In genomic region chr17:28953444-28954118, GRCh38 we compare ENCODE assay signal across 2 cellular contexts.
TF ChIP-seq lines count a peak whose summit lies in the region.

No MANE protein-coding gene starts in this region.

TF ChIP-seq in GM23338, 12 proteins besides CTCF, POLR2A, EP300 and RAD21:
- TF ChIP-seq NANOG (IDR thresholded peaks at IDR 0.05; ENCODE audit: borderline replicate concordance) (no peak), EZH2phosphoT487 (IDR thresholded peaks at IDR 0.05; ENCODE audit: unreplicated experiment) (no peak), ZNF114 (CRISPR knock-in tag; IDR thresholded peaks at IDR 0.05) (no peak), STAT1 (IDR thresholded peaks at IDR 0.05; ENCODE audit: unreplicated experiment) (no peak), CREB1 (CRISPR knock-in tag; IDR thresholded peaks at IDR 0.05; ENCODE audit: low read depth) (peak; percentile 24; the same call in 1 of the 2 replicates), EZH2 (IDR thresholded peaks at IDR 0.05; ENCODE audit: low read depth, unreplicated experiment) (no peak), POLR2AphosphoS5 (IDR thresholded peaks at IDR 0.05; ENCODE audit: low read depth) (no peak)
- TF ChIP-seq, protein P1, sequence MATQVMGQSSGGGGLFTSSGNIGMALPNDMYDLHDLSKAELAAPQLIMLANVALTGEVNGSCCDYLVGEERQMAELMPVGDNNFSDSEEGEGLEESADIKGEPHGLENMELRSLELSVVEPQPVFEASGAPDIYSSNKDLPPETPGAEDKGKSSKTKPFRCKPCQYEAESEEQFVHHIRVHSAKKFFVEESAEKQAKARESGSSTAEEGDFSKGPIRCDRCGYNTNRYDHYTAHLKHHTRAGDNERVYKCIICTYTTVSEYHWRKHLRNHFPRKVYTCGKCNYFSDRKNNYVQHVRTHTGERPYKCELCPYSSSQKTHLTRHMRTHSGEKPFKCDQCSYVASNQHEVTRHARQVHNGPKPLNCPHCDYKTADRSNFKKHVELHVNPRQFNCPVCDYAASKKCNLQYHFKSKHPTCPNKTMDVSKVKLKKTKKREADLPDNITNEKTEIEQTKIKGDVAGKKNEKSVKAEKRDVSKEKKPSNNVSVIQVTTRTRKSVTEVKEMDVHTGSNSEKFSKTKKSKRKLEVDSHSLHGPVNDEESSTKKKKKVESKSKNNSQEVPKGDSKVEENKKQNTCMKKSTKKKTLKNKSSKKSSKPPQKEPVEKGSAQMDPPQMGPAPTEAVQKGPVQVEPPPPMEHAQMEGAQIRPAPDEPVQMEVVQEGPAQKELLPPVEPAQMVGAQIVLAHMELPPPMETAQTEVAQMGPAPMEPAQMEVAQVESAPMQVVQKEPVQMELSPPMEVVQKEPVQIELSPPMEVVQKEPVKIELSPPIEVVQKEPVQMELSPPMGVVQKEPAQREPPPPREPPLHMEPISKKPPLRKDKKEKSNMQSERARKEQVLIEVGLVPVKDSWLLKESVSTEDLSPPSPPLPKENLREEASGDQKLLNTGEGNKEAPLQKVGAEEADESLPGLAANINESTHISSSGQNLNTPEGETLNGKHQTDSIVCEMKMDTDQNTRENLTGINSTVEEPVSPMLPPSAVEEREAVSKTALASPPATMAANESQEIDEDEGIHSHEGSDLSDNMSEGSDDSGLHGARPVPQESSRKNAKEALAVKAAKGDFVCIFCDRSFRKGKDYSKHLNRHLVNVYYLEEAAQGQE (IDR thresholded peaks at IDR 0.05; ENCODE audit: unreplicated experiment), result peak; percentile 96

TF ChIP-seq in K562, 482 proteins besides CTCF, POLR2A, EP300 and RAD21:
- TF ChIP-seq, protein P2, sequence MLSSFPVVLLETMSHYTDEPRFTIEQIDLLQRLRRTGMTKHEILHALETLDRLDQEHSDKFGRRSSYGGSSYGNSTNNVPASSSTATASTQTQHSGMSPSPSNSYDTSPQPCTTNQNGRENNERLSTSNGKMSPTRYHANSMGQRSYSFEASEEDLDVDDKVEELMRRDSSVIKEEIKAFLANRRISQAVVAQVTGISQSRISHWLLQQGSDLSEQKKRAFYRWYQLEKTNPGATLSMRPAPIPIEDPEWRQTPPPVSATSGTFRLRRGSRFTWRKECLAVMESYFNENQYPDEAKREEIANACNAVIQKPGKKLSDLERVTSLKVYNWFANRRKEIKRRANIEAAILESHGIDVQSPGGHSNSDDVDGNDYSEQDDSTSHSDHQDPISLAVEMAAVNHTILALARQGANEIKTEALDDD (IDR thresholded peaks at IDR 0.05), result no peak
- TF ChIP-seq ZBTB7A (IDR thresholded peaks at IDR 0.05; ENCODE audit: borderline replicate concordance, control insufficient read depth, low read depth, low read length) (peak; percentile 92), SMC3 (conservative IDR thresholded peaks at IDR 0.05; ENCODE audit: insufficient read depth, low read depth, low read length) (peak; percentile 32; the same call in 1 of the 2 replicates)
TF ChIP-seq in K562: peak in this region for 2.
